Comparison of ENCODE assay signal across 1 cellular context in genomic region chr2:112623913-112624777, GRCh38.
TF ChIP-seq lines count a peak whose summit lies in the region.

No MANE protein-coding gene starts in this region.

TF ChIP-seq in HepG2, 621 proteins besides CTCF, POLR2A, EP300 and RAD21:
- no peak for TF ChIP-seq ZMYM4 (CRISPR knock-in tag; IDR thresholded peaks at IDR 0.05)
- TF ChIP-seq FOSL2 (CRISPR knock-in tag; IDR thresholded peaks at IDR 0.05) = 0 out of 2 replicates have a peak, but pooled peaks have one; percentile 33
- no peak for TF ChIP-seq ZNF12 (CRISPR knock-in tag; IDR thresholded peaks at IDR 0.05)
- no peak for TF ChIP-seq RFX1 (IDR thresholded peaks at IDR 0.05)
- no peak for TF ChIP-seq FOXA3 (CRISPR knock-in tag; IDR thresholded peaks at IDR 0.05)
- TF ChIP-seq ZNF207 (IDR thresholded peaks at IDR 0.05; ENCODE audit: borderline replicate concordance) = no peak
- TF ChIP-seq, protein P1, sequence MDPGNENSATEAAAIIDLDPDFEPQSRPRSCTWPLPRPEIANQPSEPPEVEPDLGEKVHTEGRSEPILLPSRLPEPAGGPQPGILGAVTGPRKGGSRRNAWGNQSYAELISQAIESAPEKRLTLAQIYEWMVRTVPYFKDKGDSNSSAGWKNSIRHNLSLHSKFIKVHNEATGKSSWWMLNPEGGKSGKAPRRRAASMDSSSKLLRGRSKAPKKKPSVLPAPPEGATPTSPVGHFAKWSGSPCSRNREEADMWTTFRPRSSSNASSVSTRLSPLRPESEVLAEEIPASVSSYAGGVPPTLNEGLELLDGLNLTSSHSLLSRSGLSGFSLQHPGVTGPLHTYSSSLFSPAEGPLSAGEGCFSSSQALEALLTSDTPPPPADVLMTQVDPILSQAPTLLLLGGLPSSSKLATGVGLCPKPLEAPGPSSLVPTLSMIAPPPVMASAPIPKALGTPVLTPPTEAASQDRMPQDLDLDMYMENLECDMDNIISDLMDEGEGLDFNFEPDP (CRISPR knock-in tag; conservative IDR thresholded peaks at IDR 0.05) = 0 out of 2 replicates have a peak, but pooled peaks have one; percentile 38
TF ChIP-seq in HepG2: peak in this region for 2.
